Comparison of ENCODE assay signal across 1 cellular context in genomic region chr3:69143605-69144004, GRCh38.
A peak's percentile ranks its signal among the peaks of the same experiment; 100 is the strongest.
TF ChIP-seq lines count a peak whose summit lies in the region.

No MANE protein-coding gene starts in this region.

TF ChIP-seq in K562, 482 proteins besides CTCF, POLR2A, EP300 and RAD21 (continued from another document and continues in another):
- TF ChIP-seq, protein P1, sequence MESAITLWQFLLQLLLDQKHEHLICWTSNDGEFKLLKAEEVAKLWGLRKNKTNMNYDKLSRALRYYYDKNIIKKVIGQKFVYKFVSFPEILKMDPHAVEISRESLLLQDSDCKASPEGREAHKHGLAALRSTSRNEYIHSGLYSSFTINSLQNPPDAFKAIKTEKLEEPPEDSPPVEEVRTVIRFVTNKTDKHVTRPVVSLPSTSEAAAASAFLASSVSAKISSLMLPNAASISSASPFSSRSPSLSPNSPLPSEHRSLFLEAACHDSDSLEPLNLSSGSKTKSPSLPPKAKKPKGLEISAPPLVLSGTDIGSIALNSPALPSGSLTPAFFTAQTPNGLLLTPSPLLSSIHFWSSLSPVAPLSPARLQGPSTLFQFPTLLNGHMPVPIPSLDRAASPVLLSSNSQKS (CRISPR knock-in tag; IDR thresholded peaks at IDR 0.05), result no peak
- no peak for TF ChIP-seq PHB2 (IDR thresholded peaks at IDR 0.05; ENCODE audit: low read depth)
- TF ChIP-seq CUX1 (CRISPR knock-in tag; IDR thresholded peaks at IDR 0.05), result no peak
- TF ChIP-seq NR4A1 (CRISPR knock-in tag; IDR thresholded peaks at IDR 0.05), result no peak
- TF ChIP-seq NR4A1 (tag; IDR thresholded peaks at IDR 0.05), result no peak
- peak; percentile 54; the same call in 1 of the 2 replicates for TF ChIP-seq CTBP1 (IDR thresholded peaks at IDR 0.05; ENCODE audit: borderline replicate concordance)
- TF ChIP-seq IRF2 (CRISPR knock-in tag; IDR thresholded peaks at IDR 0.05), result no peak
- no peak for TF ChIP-seq HNRNPH1 (optimal IDR thresholded peaks at IDR 0.05; ENCODE audit: low read depth, low read length)
- TF ChIP-seq HNRNPK (IDR thresholded peaks at IDR 0.05; ENCODE audit: low read depth, low read length, poor library complexity, severe bottlenecking), result no peak
- no peak for TF ChIP-seq TRIM28 (IDR thresholded peaks at IDR 0.05)
- TF ChIP-seq POU5F1 (IDR thresholded peaks at IDR 0.05; ENCODE audit: borderline replicate concordance, low read depth, low read length, partially characterized antibody), result no peak
- TF ChIP-seq ZNF121 (CRISPR knock-in tag; conservative IDR thresholded peaks at IDR 0.05), result no peak
- TF ChIP-seq ZC3H4 (CRISPR knock-in tag; IDR thresholded peaks at IDR 0.05; ENCODE audit: borderline replicate concordance), result no peak
- no peak for TF ChIP-seq MBD2 (IDR thresholded peaks at IDR 0.05; ENCODE audit: borderline replicate concordance, low read depth)
- no peak for TF ChIP-seq MCM3 (IDR thresholded peaks at IDR 0.05)
- no peak for TF ChIP-seq HDAC3 (IDR thresholded peaks at IDR 0.05; ENCODE audit: borderline replicate concordance, partially characterized antibody)
- TF ChIP-seq CREB1 (IDR thresholded peaks at IDR 0.05), result no peak
- no peak for TF ChIP-seq CREB1 (CRISPR knock-in tag; IDR thresholded peaks at IDR 0.05)
- TF ChIP-seq FOXK1 (CRISPR knock-in tag; IDR thresholded peaks at IDR 0.05; ENCODE audit: borderline replicate concordance), result no peak
- no peak for TF ChIP-seq ZNF347 (CRISPR knock-in tag; IDR thresholded peaks at IDR 0.05; ENCODE audit: low read depth)
- TF ChIP-seq, protein P2, sequence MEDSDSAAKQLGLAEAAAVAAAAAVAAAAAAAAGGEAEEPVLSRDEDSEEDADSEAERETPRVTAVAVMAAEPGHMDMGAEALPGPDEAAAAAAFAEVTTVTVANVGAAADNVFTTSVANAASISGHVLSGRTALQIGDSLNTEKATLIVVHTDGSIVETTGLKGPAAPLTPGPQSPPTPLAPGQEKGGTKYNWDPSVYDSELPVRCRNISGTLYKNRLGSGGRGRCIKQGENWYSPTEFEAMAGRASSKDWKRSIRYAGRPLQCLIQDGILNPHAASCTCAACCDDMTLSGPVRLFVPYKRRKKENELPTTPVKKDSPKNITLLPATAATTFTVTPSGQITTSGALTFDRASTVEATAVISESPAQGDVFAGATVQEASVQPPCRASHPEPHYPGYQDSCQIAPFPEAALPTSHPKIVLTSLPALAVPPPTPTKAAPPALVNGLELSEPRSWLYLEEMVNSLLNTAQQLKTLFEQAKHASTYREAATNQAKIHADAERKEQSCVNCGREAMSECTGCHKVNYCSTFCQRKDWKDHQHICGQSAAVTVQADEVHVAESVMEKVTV (CRISPR knock-in tag; IDR thresholded peaks at IDR 0.05), result no peak
- TF ChIP-seq, protein P3, sequence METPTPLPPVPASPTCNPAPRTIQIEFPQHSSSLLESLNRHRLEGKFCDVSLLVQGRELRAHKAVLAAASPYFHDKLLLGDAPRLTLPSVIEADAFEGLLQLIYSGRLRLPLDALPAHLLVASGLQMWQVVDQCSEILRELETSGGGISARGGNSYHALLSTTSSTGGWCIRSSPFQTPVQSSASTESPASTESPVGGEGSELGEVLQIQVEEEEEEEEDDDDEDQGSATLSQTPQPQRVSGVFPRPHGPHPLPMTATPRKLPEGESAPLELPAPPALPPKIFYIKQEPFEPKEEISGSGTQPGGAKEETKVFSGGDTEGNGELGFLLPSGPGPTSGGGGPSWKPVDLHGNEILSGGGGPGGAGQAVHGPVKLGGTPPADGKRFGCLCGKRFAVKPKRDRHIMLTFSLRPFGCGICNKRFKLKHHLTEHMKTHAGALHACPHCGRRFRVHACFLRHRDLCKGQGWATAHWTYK (CRISPR knock-in tag; IDR thresholded peaks at IDR 0.05), result no peak
- TF ChIP-seq TSHZ1 (CRISPR knock-in tag; IDR thresholded peaks at IDR 0.05), result no peak
- TF ChIP-seq POLR2AphosphoS5 (IDR thresholded peaks at IDR 0.05; ENCODE audit: control insufficient read depth, insufficient read depth, low read depth, low read length), result no peak
- TF ChIP-seq, protein P4, sequence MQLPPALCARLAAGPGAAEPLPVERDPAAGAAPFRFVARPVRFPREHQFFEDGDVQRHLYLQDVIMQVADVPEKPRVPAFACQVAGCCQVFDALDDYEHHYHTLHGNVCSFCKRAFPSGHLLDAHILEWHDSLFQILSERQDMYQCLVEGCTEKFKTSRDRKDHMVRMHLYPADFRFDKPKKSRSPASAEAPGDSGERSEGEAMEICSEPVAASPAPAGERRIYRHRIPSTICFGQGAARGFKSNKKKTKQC (CRISPR knock-in tag; IDR thresholded peaks at IDR 0.05), result no peak
- no peak for TF ChIP-seq HLTF (IDR thresholded peaks at IDR 0.05)
- no peak for TF ChIP-seq ZKSCAN3 (CRISPR knock-in tag; IDR thresholded peaks at IDR 0.05)
- TF ChIP-seq, protein P5, sequence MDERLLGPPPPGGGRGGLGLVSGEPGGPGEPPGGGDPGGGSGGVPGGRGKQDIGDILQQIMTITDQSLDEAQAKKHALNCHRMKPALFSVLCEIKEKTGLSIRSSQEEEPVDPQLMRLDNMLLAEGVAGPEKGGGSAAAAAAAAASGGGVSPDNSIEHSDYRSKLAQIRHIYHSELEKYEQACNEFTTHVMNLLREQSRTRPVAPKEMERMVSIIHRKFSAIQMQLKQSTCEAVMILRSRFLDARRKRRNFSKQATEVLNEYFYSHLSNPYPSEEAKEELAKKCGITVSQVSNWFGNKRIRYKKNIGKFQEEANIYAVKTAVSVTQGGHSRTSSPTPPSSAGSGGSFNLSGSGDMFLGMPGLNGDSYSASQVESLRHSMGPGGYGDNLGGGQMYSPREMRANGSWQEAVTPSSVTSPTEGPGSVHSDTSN (CRISPR knock-in tag; IDR thresholded peaks at IDR 0.05; ENCODE audit: low read depth), result no peak
- TF ChIP-seq, protein P5 (tag; conservative IDR thresholded peaks at IDR 0.05; ENCODE audit: low read depth), result 0 out of 2 replicates have a peak, but pooled peaks have one; percentile 40
- TF ChIP-seq SP1 (CRISPR knock-in tag; IDR thresholded peaks at IDR 0.05), result no peak
- peak; percentile 77; the same call in 1 of the 2 replicates for TF ChIP-seq RNF2 (IDR thresholded peaks at IDR 0.05)
- TF ChIP-seq ZFPM2 (CRISPR knock-in tag; IDR thresholded peaks at IDR 0.05), result no peak
- TF ChIP-seq, protein P6, sequence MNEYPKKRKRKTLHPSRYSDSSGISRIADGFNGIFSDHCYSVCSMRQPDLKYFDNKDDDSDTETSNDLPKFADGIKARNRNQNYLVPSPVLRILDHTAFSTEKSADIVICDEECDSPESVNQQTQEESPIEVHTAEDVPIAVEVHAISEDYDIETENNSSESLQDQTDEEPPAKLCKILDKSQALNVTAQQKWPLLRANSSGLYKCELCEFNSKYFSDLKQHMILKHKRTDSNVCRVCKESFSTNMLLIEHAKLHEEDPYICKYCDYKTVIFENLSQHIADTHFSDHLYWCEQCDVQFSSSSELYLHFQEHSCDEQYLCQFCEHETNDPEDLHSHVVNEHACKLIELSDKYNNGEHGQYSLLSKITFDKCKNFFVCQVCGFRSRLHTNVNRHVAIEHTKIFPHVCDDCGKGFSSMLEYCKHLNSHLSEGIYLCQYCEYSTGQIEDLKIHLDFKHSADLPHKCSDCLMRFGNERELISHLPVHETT (CRISPR knock-in tag; conservative IDR thresholded peaks at IDR 0.05 in 1 of 2, IDR thresholded peaks at IDR 0.05 in 1 of 2), result no peak
- TF ChIP-seq PHF20 (IDR thresholded peaks at IDR 0.05; ENCODE audit: partially characterized antibody), result no peak
- TF ChIP-seq ZNF431 (CRISPR knock-in tag; IDR thresholded peaks at IDR 0.05), result no peak
- TF ChIP-seq MEF2A (IDR thresholded peaks at IDR 0.05; ENCODE audit: control insufficient read depth, low read depth, low read length), result no peak
- peak in 1 of 2 experiments; percentile 84; a peak in 2 of 4 replicates for TF ChIP-seq ZMIZ1 (IDR thresholded peaks at IDR 0.05; ENCODE audit: low read depth in 2 of 2, low read length in 2 of 2)
- TF ChIP-seq ZNF354B (CRISPR knock-in tag; IDR thresholded peaks at IDR 0.05), result no peak
- TF ChIP-seq RFX5 (IDR thresholded peaks at IDR 0.05; ENCODE audit: low read depth, low read length), result no peak
- TF ChIP-seq DMBX1 (CRISPR knock-in tag; IDR thresholded peaks at IDR 0.05; ENCODE audit: borderline replicate concordance), result 0 out of 2 replicates have a peak, but pooled peaks have one; percentile 58
- TF ChIP-seq BCL6 (CRISPR knock-in tag; IDR thresholded peaks at IDR 0.05), result no peak
- no peak for TF ChIP-seq POLR2G (IDR thresholded peaks at IDR 0.05; ENCODE audit: low read depth, low read length)
- TF ChIP-seq ZNF766 (CRISPR knock-in tag; conservative IDR thresholded peaks at IDR 0.05), result peak; percentile 53
